ENCODE assay signal across 17 cellular contexts in the genomic region with DNA sequence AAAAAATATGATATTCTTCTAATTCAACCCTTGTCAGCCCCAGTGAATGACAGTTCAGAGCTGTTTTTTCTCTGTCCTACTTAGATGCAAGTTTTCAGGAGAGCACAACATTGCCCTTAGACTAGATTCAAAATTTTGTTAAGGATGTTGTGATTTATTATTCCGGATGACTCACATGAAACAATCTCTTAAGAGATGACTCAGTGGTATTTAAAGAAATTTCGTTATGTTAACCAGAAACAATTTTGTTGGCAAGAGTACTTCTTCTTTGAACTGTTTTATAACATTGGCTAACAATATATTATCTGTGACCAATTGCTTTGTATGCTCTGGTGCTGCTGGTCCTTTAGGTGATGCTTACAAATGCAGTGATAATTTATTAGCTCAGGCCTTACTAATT.
"Had no signal": no experiment of that assay in that cellular context is flagged by ENCODE, and none has a peak within 500 bp of the region (broad histone marks: within the 10 kb centered on the region; RNA-seq: fewer than 3 reads in every experiment).

No MANE protein-coding gene starts in this region.

- DNase-seq: activated CD4-positive, alpha-beta T cell treated with anti-CD3 and anti-CD28 coated beads, Interleukin-2, amount 50 U/mL, for 4 hours; activated CD4-positive, CD25-positive, alpha-beta regulatory T cell treated with anti-CD3 and anti-CD28 coated beads, Interleukin-2, amount 50 U/mL, for 72 hours; activated effector memory CD4-positive, alpha-beta T cell treated with Interleukin-2 at 50 U/mL for 16 hours; activated T-cell treated with anti-CD3 and anti-CD28 coated beads, Interleukin-2, amount 50 U/mL, for 1 hour; anterior cingulate cortex; central memory CD4-positive, alpha-beta T cell; cortex of kidney; effector memory CD4-positive, alpha-beta T cell; glutamatergic neuron; left cardiac atrium; lower lobe of right lung; naive B cell; retina; spleen; stimulated activated CD4-positive, alpha-beta T cell treated with anti-CD3 and anti-CD28 coated beads, Interleukin-1b, Interleukin-23, amount 100 ng/mL, for 48 hours; stimulated activated naive B cell treated with anti-CD40 and anti-IgM and Interleukin-4, amounts not matched to agents 10 μg/mL and 1 μg/mL and 100 μg/mL, for 72 hours had no signal

- ATAC-seq: left cardiac atrium; lower lobe of right lung; stimulated activated naive B cell treated with anti-CD40 and anti-IgM and Interleukin-4, amounts not matched to agents 10 μg/mL and 1 μg/mL and 100 μg/mL, for 72 hours had no signal

- H3K4me3 ChIP-seq: lower lobe of right lung, spleen, tibial nerve had no signal
